ENCODE assay signal across 8 cellular contexts in the genomic region with DNA sequence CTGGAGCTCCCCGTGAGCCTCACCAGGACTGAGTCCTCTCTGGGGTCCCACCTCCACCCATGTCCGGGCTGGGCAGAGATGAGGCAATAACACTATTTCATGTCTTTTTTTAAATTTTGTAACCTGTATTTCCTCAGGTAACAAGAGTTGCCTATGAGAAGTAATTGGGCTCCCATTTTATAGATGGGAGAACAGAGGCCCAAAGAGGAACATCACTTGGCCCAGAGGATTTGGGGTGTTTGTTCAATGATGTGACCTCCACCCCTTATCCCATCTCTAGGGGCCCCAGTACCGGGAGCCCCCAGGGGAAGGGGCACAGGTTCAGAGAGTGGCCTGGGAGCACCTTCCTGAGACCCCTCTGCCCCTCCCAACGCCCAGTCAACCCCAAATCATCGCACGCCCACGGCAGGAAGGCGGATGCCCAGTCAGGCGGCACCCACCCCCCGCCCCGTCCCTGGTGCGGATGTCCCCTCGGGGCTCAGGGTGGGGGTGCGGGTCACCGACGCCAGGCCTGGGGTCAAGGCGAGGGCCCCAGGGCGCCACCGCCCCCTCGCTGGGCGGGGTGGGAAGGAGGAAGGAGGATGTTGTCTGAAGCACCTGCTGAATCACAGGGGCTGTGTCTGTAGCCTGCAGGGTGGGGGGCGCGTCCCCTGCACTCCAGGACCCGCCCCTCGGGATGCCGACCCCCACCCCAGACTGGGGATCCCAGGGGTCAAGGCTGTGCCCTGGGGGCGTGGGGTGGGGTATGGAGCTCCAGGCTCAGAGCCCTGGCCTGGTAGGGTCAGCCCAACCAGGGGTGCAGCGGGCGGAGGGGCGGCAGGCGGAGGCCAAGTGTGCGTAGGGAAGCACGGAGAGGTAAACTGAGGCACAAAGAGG. TPM values are rescaled to one million over a fixed set of nuclear protein-coding genes. Genes with fewer than 3 reads are reported as not detected.
DNase-seq lines count a peak whose midpoint lies in the region; ATAC-seq and TF ChIP-seq lines count a peak whose summit lies in the region.

No MANE protein-coding gene starts in this region.

- H3K27me3 ChIP-seq in WERI-Rb-1 (ENCODE audit: insufficient read depth, low read depth, severe bottlenecking): no peaks in the 10 kb centered on the region
- H3K27me3 ChIP-seq in endodermal cell (ENCODE audit: control insufficient read depth, insufficient read depth, low read length, poor library complexity, severe bottlenecking): no peaks in the 10 kb centered on the region
- H3K27me3 ChIP-seq in neutrophil: no peaks in the 10 kb centered on the region

- peak overlapping the region; percentile 57 for H3K27ac ChIP-seq in WERI-Rb-1
- H3K27ac ChIP-seq in endodermal cell (ENCODE audit: low read depth, low read length): peak overlapping the region; percentile 86
- H3K27ac ChIP-seq in neutrophil: peak overlapping the region; percentile 100

- peaks cover 32% of the 10 kb centered on the region for H3K36me3 Mint-ChIP-seq in endodermal cell (ENCODE audit: low read depth)

- H3K9me3 ChIP-seq in WERI-Rb-1 (ENCODE audit: severe bottlenecking) (no peaks in the 10 kb centered on the region), endodermal cell (ENCODE audit: control insufficient read depth, low read length) (no peaks in the 10 kb centered on the region), neutrophil (peaks cover 3% of the 10 kb centered on the region)

- peaks cover 17% of the 10 kb centered on the region for H3K4me1 ChIP-seq in endodermal cell (ENCODE audit: control insufficient read depth, insufficient read depth, low read length)
- peaks cover 82 to 86% of the 10 kb centered on the region in 2 experiments for H3K4me1 ChIP-seq in neutrophil (ENCODE audit: control insufficient read depth in 1 of 2, insufficient read depth in 1 of 2, low read depth in 1 of 2, low read length in 1 of 2)

- peak overlapping the region; percentile 26 for H3K9ac ChIP-seq in endodermal cell (ENCODE audit: extremely low read depth, low read length, poor library complexity, severe bottlenecking)

- TF ChIP-seq CTCF in WERI-Rb-1 (IDR thresholded peaks at IDR 0.05; ENCODE audit: low read depth, low read length) (no peak), endodermal cell (conservative IDR thresholded peaks at IDR 0.05) (no peak), neutrophil (IDR thresholded peaks at IDR 0.05) (no peak)

- peaks cover 36% of the 10 kb centered on the region for H3K4me1 Mint-ChIP-seq in endodermal cell

- H3K9me3 Mint-ChIP-seq in endodermal cell: no peaks in the 10 kb centered on the region

- peak overlapping the region; percentile 90 for H3K27ac Mint-ChIP-seq in endodermal cell

- DNase-seq in WERI-Rb-1: no peak
- no peak for DNase-seq in endodermal cell
- no peak for DNase-seq in OCI-M2 (lab: John Stamatoyannopoulos, UW; ENCODE audit: unreplicated experiment)
- no peak for DNase-seq in NCI-H2081 (lab: John Stamatoyannopoulos, UW)
- DNase-seq in medulla oblongata (ENCODE audit: extremely low spot score): no peak

- H3K27me3 Mint-ChIP-seq in endodermal cell (ENCODE audit: insufficient read depth): no peaks in the 10 kb centered on the region

- H3K4me3 ChIP-seq in WERI-Rb-1 (ENCODE audit: low read depth, low read length) (peak overlapping the region; percentile 64), endodermal cell (ENCODE audit: low read length) (no peak overlapping the region), neutrophil (ENCODE audit: low read depth in 1 of 2, low read length in 1 of 2) (peak overlapping the region; percentile 71 to 72)

- peak; percentile 13 for ATAC-seq in GM18498 (IDR thresholded peaks at IDR 0.05; ENCODE audit: unreplicated experiment)
- peak; percentile 7 for ATAC-seq in HG02938 (IDR thresholded peaks at IDR 0.05; ENCODE audit: unreplicated experiment)

- H3K4me3 Mint-ChIP-seq in endodermal cell: peak overlapping the region; percentile 70

- H3K36me3 ChIP-seq in WERI-Rb-1 (peaks cover 28% of the 10 kb centered on the region), endodermal cell (ENCODE audit: control insufficient read depth, insufficient read depth, low read length) (peaks cover 31% of the 10 kb centered on the region), neutrophil (peaks cover 49% of the 10 kb centered on the region)

- 37 to 38% methylated on average over 10 to 33 of the region's 33 CpGs for WGBS in endodermal cell (ENCODE audit: insufficient coverage in 1 of 2, insufficient read length in 1 of 2), 2 experiments

RNA-seq across cellular contexts. Expression of a gene that starts 9.0 kb away (rescaled TPM):
- 100 to 1,000 TPM; 282 to 301 TPM for total RNA-seq in endodermal cell
- polyA plus RNA-seq in endodermal cell (2013, experiment 1 of 2): 403 TPM
- polyA plus RNA-seq in endodermal cell (2013, experiment 2 of 2): 310 TPM

RNA-seq across cellular contexts. Expression of a gene that starts 11.7 kb away (rescaled TPM):
- total RNA-seq in endodermal cell: 100 to 1,000 TPM; 183 to 185 TPM
- polyA plus RNA-seq in endodermal cell (2013, experiment 1 of 2): 126 TPM
- polyA plus RNA-seq in endodermal cell (2013, experiment 2 of 2): 115 TPM

RNA-seq across cellular contexts. Expression of a gene that starts 15.2 kb away (rescaled TPM):
- total RNA-seq in endodermal cell: 10 to 100 TPM; 45.1 to 46.0 TPM
- 18.2 TPM for polyA plus RNA-seq in endodermal cell (2013, experiment 1 of 2)
- 19.0 TPM for polyA plus RNA-seq in endodermal cell (2013, experiment 2 of 2)

RNA-seq across cellular contexts. Expression of a gene that starts 18.6 kb away (rescaled TPM):
- 100 to 1,000 TPM; 144 to 159 TPM for total RNA-seq in endodermal cell
- polyA plus RNA-seq in endodermal cell (2013, experiment 1 of 2): 108 TPM
- polyA plus RNA-seq in endodermal cell (2013, experiment 2 of 2): 96.0 TPM

RNA-seq across cellular contexts. Expression of a gene that starts 22.3 kb away (rescaled TPM):
- total RNA-seq in endodermal cell: 10 to 100 TPM; 21.5 to 28.5 TPM
- 26.4 TPM for polyA plus RNA-seq in endodermal cell (2013, experiment 1 of 2)
- 19.3 TPM for polyA plus RNA-seq in endodermal cell (2013, experiment 2 of 2)
